ENCODE assay signal across 8 cellular contexts in the genomic region with DNA sequence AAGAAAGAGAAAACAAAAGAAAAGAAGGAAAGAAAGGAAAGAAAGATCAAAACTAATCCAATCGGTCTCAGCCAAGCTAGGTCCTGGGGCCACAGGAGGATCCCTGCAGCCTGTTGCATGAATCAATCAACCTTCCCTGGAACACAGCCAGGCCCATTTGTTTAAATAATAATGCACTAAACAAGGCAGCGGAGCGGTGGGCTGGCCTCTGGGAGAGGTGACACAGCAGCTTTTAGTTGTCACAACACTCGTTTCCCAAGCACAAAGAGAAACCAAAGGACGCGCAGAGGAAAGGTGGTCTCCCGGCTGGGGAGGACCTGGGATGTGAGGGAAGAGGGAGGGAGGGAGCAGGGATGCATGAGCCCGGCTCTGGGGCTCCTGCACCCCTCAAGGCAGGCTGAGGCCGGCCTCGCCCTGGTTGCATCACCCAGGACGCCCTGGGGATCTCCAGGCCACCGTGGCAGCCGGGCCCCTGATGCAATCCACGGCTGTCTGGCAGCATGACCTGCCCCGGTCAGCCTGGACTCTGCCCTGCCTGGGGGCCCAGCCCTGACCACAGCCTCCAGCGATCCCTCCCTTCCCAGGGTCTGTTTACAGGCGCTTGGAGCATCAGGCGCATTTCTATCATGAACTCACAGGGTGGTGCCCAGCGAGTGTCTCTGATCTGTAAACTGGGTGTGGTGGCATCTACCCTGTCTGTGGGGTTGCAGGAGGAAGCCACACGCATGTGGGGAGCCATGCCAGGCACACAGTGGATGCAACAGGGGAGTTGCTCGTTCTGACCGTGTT. TPM values are rescaled to one million over a fixed set of nuclear protein-coding genes. Genes with fewer than 3 reads are reported as not detected.
A peak's percentile ranks its signal among the peaks of the same experiment; 100 is the strongest.
DNase-seq lines count a peak whose midpoint lies in the region; ATAC-seq and TF ChIP-seq lines count a peak whose summit lies in the region.

No MANE protein-coding gene starts in this region.

- DNase-seq in NCI-H2081 (lab: John Stamatoyannopoulos, UW) = peak; percentile 61 to 74
- no peak for DNase-seq in NCI-H2081 treated with DMSO at 0.1 percent for 48 hours (lab: John Stamatoyannopoulos, UW)
- DNase-seq in NCI-H460 (ENCODE audit: extremely low read depth, low read depth) = peak; percentile 98
- DNase-seq in cardiac fibroblast (ENCODE audit: low read depth in 2 of 2) = peak; percentile 65 to 81
- peak; percentile 97 for DNase-seq in left lobe of liver (ENCODE audit: low spot score)
- DNase-seq in UCSD-AML1 (lab: John Stamatoyannopoulos, UW; ENCODE audit: unreplicated experiment) = no peak

- peak; percentile 82 for ATAC-seq in left lobe of liver
- no peak for ATAC-seq in HG02678 (IDR thresholded peaks at IDR 0.05; ENCODE audit: unreplicated experiment)
- ATAC-seq in GM21619 (IDR thresholded peaks at IDR 0.05; ENCODE audit: unreplicated experiment) = no peak

- no peak overlapping the region for H3K4me3 ChIP-seq in cardiac fibroblast (replicated peaks in 1 of 2; ENCODE audit: low read depth in 2 of 2, low read length in 2 of 2)

- no peak for TF ChIP-seq CTCF in cardiac fibroblast (IDR thresholded peaks at IDR 0.05; ENCODE audit: low read depth, low read length)

RNA-seq across cellular contexts. Expression of a gene that starts 32.5 kb away (rescaled TPM):
- total RNA-seq in NCI-H460 (2014; rRNA removed; shearing (Covaris generic)) = 32.6 and 38.8 TPM in 2 replicates
- polyA plus RNA-seq in NCI-H460 (2014; cell fraction: nucleus; rRNA removed) = 72.8 and 98.6 TPM in 2 replicates
- total RNA-seq in left lobe of liver = 1.1 TPM

RNA-seq across cellular contexts. Expression of a gene that starts 33.8 kb away (rescaled TPM):
- total RNA-seq in NCI-H460 (2014; rRNA removed; shearing (Covaris generic)) = 30.9 and 31.7 TPM in 2 replicates
- polyA plus RNA-seq in NCI-H460 (2014; cell fraction: nucleus; rRNA removed) = 103 and 118 TPM in 2 replicates
- 40.3 TPM for total RNA-seq in left lobe of liver

Comparison
In these comparisons a context has a peak if more than half of its experiments do, and no peak if none do; other contexts are left out.
1. DNase-seq: peak in NCI-H2081 (2 of 2), NCI-H460 (single experiment), cardiac fibroblast (2 of 2) and left lobe of liver (single experiment); none in NCI-H2081 treated with DMSO at 0.1 percent for 48 hours (single experiment) and UCSD-AML1 (single experiment).
2. RNA of a gene that starts 32.5 kb away (total RNA-seq): 32.6 to 38.8 TPM in NCI-H460; 1.1 TPM in left lobe of liver (single experiment); every median in the first group is over 10 times any median in the second.